10 cellular contexts compared by ENCODE assay signal in the genomic region with DNA sequence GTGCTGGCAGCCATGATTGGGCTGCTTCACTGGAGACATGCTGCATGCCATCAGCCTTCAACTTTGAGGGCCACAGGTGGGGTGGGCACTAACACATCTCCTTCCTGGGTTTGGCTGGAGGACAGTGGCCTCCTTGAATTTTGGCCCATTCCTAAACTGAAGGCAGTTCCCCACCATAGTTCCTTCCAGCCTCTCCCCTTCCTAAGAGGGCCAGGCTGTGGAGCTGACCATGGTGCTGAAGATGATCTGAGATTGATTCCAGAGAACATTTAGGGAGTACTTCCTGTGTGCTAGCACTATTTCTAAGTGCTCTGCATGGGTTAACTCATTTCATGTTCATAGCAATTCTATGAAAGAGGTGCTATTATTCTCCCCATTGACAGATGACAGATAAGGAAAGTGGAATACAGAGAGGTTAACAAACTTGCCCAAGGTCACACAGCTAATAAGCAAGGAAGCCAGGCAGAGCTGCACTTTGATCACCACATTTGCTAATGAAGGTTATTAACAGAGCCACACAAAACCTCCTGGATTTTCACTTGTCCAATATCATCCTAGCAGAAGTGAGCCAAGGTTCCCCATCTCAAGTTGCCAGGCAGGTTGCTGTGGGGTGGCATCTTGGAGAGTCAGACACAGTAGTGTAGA.
DNase-seq lines count a peak whose midpoint lies in the region; ATAC-seq and TF ChIP-seq lines count a peak whose summit lies in the region.
"Had no signal": no experiment of that assay in that cellular context is flagged by ENCODE, and none has a peak within 500 bp of the region (broad histone marks: within the 10 kb centered on the region; RNA-seq: fewer than 3 reads in every experiment).

No MANE protein-coding gene starts in this region.

- intact Hi-C loops in testis (cut with DNase I; ENCODE audit: low total_unique reads) = no loop called here

- no peaks in the 10 kb centered on the region for H3K27me3 Mint-ChIP-seq in activated naive CD4-positive, alpha-beta T cell treated with anti-CD3 and anti-CD28 coated beads, Interleukin-2, amount 10 ng/mL, durations not matched to agents 7 days and 5 days
- H3K27me3 Mint-ChIP-seq: CD4-positive, alpha-beta T cell had no signal

- H3K4me3 ChIP-seq in fibroblast of lung (replicated peaks in 1 of 4; ENCODE audit: control extremely low read depth in 1 of 4, insufficient read depth in 1 of 4, low read depth in 3 of 4, low read length in 4 of 4) = no peak overlapping the region
- no peak overlapping the region for H3K4me3 ChIP-seq in testis

- H3K9me3 ChIP-seq in fibroblast of lung (ENCODE audit: control insufficient read depth, insufficient read depth, low read depth, low read length) (no peaks in the 10 kb centered on the region), testis (no peaks in the 10 kb centered on the region)

- no peaks in the 10 kb centered on the region for H3K4me1 Mint-ChIP-seq in activated naive CD4-positive, alpha-beta T cell treated with anti-CD3 and anti-CD28 coated beads, Interleukin-2, amount 10 ng/mL, durations not matched to agents 7 days and 5 days

- peak; percentile 68 for DNase-seq in activated naive CD4-positive, alpha-beta T cell treated with anti-CD3 and anti-CD28 coated beads, Interleukin-2, amount 10 ng/mL, durations not matched to agents 7 days and 5 days
- no peak for DNase-seq in activated naive CD4-positive, alpha-beta T cell (lab: John Stamatoyannopoulos, UW)
- DNase-seq in SK-MEL-5 (ENCODE audit: low read depth, low spot score) (peak; percentile 31), fibroblast of lung (ENCODE audit: low read depth in 2 of 2) (peak; percentile 25 to 51), testis (peak; percentile 23)

- no peaks in the 10 kb centered on the region for H3K79me2 ChIP-seq in fibroblast of lung (ENCODE audit: control insufficient read depth, insufficient read depth, low read length)

- CTCF ChIA-PET in activated naive CD4-positive, alpha-beta T cell treated with anti-CD3 and anti-CD28 coated beads, Interleukin-2, amount 10 ng/mL, durations not matched to agents 7 days and 5 days (lab: Charles Lee) = no interaction called here

- in situ Hi-C loops in SK-MEL-5 (cut with HindIII; ENCODE audit: low pct_unique_long_range_greater_than_20kb, low sequenced_read_pairs) = no loop called here

- no peaks in the 10 kb centered on the region for H4K20me1 ChIP-seq in fibroblast of lung (ENCODE audit: control insufficient read depth, extremely low read depth, insufficient read depth, low read length)

- TF ChIP-seq POLR2A in testis (IDR thresholded peaks at IDR 0.05) = no peak

- no peak overlapping the region for H3K27ac Mint-ChIP-seq in activated naive CD4-positive, alpha-beta T cell treated with anti-CD3 and anti-CD28 coated beads, Interleukin-2, amount 10 ng/mL, durations not matched to agents 7 days and 5 days
- H3K27ac Mint-ChIP-seq: CD4-positive, alpha-beta T cell; T-helper 1 cell treated with Interleukin-12 subunit alpha and Interleukin-12 subunit beta and Interleukin-4 antibody, amounts not matched to agents 30 μg/mL and 1 μg/mL, for 36 hours had no signal

- no peak overlapping the region for H3K4me3 Mint-ChIP-seq in activated naive CD4-positive, alpha-beta T cell treated with anti-CD3 and anti-CD28 coated beads, Interleukin-2, amount 10 ng/mL, durations not matched to agents 7 days and 5 days
- H3K4me3 Mint-ChIP-seq: CD4-positive, alpha-beta T cell; T-helper 1 cell treated with Interleukin-12 subunit alpha and Interleukin-12 subunit beta and Interleukin-4 antibody, amounts not matched to agents 30 μg/mL and 1 μg/mL, for 36 hours had no signal

- no peak for TF ChIP-seq CTCF in fibroblast of lung (conservative IDR thresholded peaks at IDR 0.05 in 1 of 2, IDR thresholded peaks at IDR 0.05 in 1 of 2; ENCODE audit: low read depth in 1 of 2, low read length in 2 of 2)
- no peak for TF ChIP-seq CTCF in testis (IDR thresholded peaks at IDR 0.05)

- no peak overlapping the region for H3K9ac ChIP-seq in fibroblast of lung (ENCODE audit: insufficient read depth, low read length)

- no peak overlapping the region for H2AFZ ChIP-seq in fibroblast of lung (ENCODE audit: low read length)

- H3K9me3 Mint-ChIP-seq in activated naive CD4-positive, alpha-beta T cell treated with anti-CD3 and anti-CD28 coated beads, Interleukin-2, amount 10 ng/mL, durations not matched to agents 7 days and 5 days = no peaks in the 10 kb centered on the region
- H3K9me3 Mint-ChIP-seq: CD4-positive, alpha-beta T cell; T-helper 1 cell treated with Interleukin-12 subunit alpha and Interleukin-12 subunit beta and Interleukin-4 antibody, amounts not matched to agents 30 μg/mL and 1 μg/mL, for 36 hours had no signal

- no peaks in the 10 kb centered on the region for H3K27me3 ChIP-seq in fibroblast of lung (ENCODE audit: control insufficient read depth, insufficient read depth, low read length)
- H3K27me3 ChIP-seq in testis = no peaks in the 10 kb centered on the region

- no peak for ATAC-seq in GM21515 (IDR thresholded peaks at IDR 0.05; ENCODE audit: unreplicated experiment)
- no peak for ATAC-seq in GM18909 (IDR thresholded peaks at IDR 0.05; ENCODE audit: poor library complexity, unreplicated experiment)
- ATAC-seq in HG02981 (IDR thresholded peaks at IDR 0.05; ENCODE audit: unreplicated experiment) = no peak

- H3K27ac ChIP-seq in fibroblast of lung (ENCODE audit: insufficient read depth, low read length) = no peak overlapping the region
- no peak overlapping the region for H3K27ac ChIP-seq in testis

- H3K4me1 ChIP-seq in fibroblast of lung (ENCODE audit: control insufficient read depth, extremely low read depth, insufficient read depth, low read length) (no peaks in the 10 kb centered on the region), testis (no peaks in the 10 kb centered on the region)

- no peak overlapping the region for H3K4me2 ChIP-seq in fibroblast of lung (ENCODE audit: extremely low read depth, insufficient read depth, low read length)

- H3K36me3 ChIP-seq in fibroblast of lung (ENCODE audit: control insufficient read depth, insufficient read depth, low read length) (no peaks in the 10 kb centered on the region), testis (ENCODE audit: low read depth, missing control alignments) (no peaks in the 10 kb centered on the region)

- no peaks in the 10 kb centered on the region for H3K36me3 Mint-ChIP-seq in activated naive CD4-positive, alpha-beta T cell treated with anti-CD3 and anti-CD28 coated beads, Interleukin-2, amount 10 ng/mL, durations not matched to agents 7 days and 5 days

Comparison
In these comparisons a context has a peak if more than half of its experiments do, and no peak if none do; other contexts are left out.
1. DNase-seq: peak in activated naive CD4-positive, alpha-beta T cell treated with anti-CD3 and anti-CD28 coated beads, Interleukin-2, amount 10 ng/mL, durations not matched to agents 7 days and 5 days (single experiment), SK-MEL-5 (single experiment), fibroblast of lung (2 of 2) and testis (single experiment); none in activated naive CD4-positive, alpha-beta T cell (0 of 4).